Comparison of ENCODE assay signal across 18 cellular contexts in the genomic region with DNA sequence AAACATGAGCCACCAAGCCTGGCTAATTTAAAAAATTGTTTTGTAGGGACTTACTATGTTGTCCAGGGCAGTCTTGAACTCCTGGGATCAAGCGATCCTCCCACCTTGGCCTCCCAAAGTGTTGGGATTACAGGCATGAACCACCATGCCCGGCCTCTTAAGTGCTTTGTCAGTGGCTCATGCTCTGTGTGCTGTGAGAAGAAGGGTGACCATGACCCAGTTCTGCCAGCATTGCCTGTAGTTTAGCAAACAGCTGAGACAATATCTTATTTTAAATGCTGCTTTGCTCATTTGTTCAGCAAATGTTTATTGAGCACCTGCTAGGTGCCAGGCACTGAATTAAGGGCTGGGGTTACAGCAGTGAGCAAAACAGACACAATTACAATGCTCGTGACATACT. TPM values are rescaled to one million over a fixed set of nuclear protein-coding genes. Genes with fewer than 3 reads are reported as not detected.
DNase-seq lines count a peak whose midpoint lies in the region; ATAC-seq and TF ChIP-seq lines count a peak whose summit lies in the region.
"Had no signal": no experiment of that assay in that cellular context is flagged by ENCODE, and none has a peak within 500 bp of the region (broad histone marks: within the 10 kb centered on the region; RNA-seq: fewer than 3 reads in every experiment).

No MANE protein-coding gene starts in this region.

- H3K9me3 ChIP-seq in HEK293 (ENCODE audit: control insufficient read depth, insufficient read depth, low read depth, low read length) (no peaks in the 10 kb centered on the region), T-helper 17 cell (ENCODE audit: control insufficient read depth, low read length, poor library complexity, severe bottlenecking) (no peaks in the 10 kb centered on the region), spleen (no peaks in the 10 kb centered on the region)

- TF ChIP-seq CTCF in HEK293 (tag by site-specific recombination; IDR thresholded peaks at IDR 0.05) (no peak), spleen (IDR thresholded peaks at IDR 0.05 in 8 of 11, conservative IDR thresholded peaks at IDR 0.05 in 3 of 11) (no peak)

- peaks cover 19% of the 10 kb centered on the region for H3K36me3 Mint-ChIP-seq in T-helper 17 cell (ENCODE audit: low read depth)

- no peaks in the 10 kb centered on the region for H3K27me3 Mint-ChIP-seq in T-helper 17 cell
- H3K27me3 Mint-ChIP-seq: CD4-positive, alpha-beta memory T cell had no signal

- H3K4me3 ChIP-seq in HEK293 (ENCODE audit: low read depth, low read length) (no peak overlapping the region), spleen (no peak overlapping the region)
- H3K4me3 ChIP-seq: GM23338 had no signal

- CTCF ChIA-PET in HEK293 (lab: Yijun Ruan, JAX): no interaction called here

- intact Hi-C loops in spleen (cut with DNase I; ENCODE audit: low total_unique reads): no loop called here

- no peak overlapping the region for H3K4me3 Mint-ChIP-seq in T-helper 17 cell
- H3K4me3 Mint-ChIP-seq: CD4-positive, alpha-beta memory T cell; GM23338; H9; HFFc6 had no signal

- H3K36me3 ChIP-seq in HEK293 (ENCODE audit: control insufficient read depth in 2 of 2, insufficient read depth in 1 of 2, low read length in 2 of 2): peaks cover 15 to 94% of the 10 kb centered on the region in 2 experiments; a peak in 2 of 3 replicates
- H3K36me3 ChIP-seq in spleen: peaks cover 0 to 99% (median 29%) of the 10 kb centered on the region in 6 donors

- TF ChIP-seq POLR2A in spleen (IDR thresholded peaks at IDR 0.05): no peak

- peak overlapping the region; percentile 59 for H3K27ac Mint-ChIP-seq in T-helper 17 cell
- H3K27ac Mint-ChIP-seq: GM23338, H9, HFFc6 had no signal

- WGBS in spleen, 5 donors: 88 to 100% (median 96%) methylated on average over 2 to 3 of the region's 3 CpGs

- H3K4me1 ChIP-seq in HEK293 (ENCODE audit: control insufficient read depth, insufficient read depth, low read length) (no peaks in the 10 kb centered on the region), spleen (peaks cover 0 to 10% (median 1%) of the 10 kb centered on the region in 6 donors)

- DNase-seq in T-helper 17 cell: no peak
- DNase-seq in mesenteric fat pad (ENCODE audit: low spot score): peak; percentile 14
- DNase-seq in spleen: peak; percentile 13
- no peak for DNase-seq in activated naive CD4-positive, alpha-beta T cell (lab: John Stamatoyannopoulos, UW)
- DNase-seq in SHP77 treated with DMSO at 0.1 percent for 48 hours (lab: John Stamatoyannopoulos, UW): no peak
- DNase-seq: C1 segment of cervical spinal cord; Calu3; CD4-positive, alpha-beta memory T cell; COR-L47; DMS153; DND-41; H9; HFFc6 had no signal

- H3K27ac ChIP-seq in HEK293 (ENCODE audit: extremely low read depth, low read depth, low read length): no peak overlapping the region
- H3K27ac ChIP-seq in spleen: no peak overlapping the region

- POLR2A ChIA-PET in HEK293 (lab: Yijun Ruan, JAX): interaction anchor here (1.6 kb wide), 1 partner anchor 14 kb away, joined by 3 read pairs; a partner anchor contains a TSS

- peaks cover 21% of the 10 kb centered on the region for H3K4me1 Mint-ChIP-seq in T-helper 17 cell
- H3K4me1 Mint-ChIP-seq: GM23338 had no signal

- H3K27me3 ChIP-seq in spleen (replicated peaks in 1 of 7): no peaks in the 10 kb centered on the region

- ATAC-seq in T-helper 17 cell (no peak), GM19351 (IDR thresholded peaks at IDR 0.05; ENCODE audit: unreplicated experiment) (no peak), GM18909 (IDR thresholded peaks at IDR 0.05; ENCODE audit: poor library complexity, unreplicated experiment) (no peak)
- ATAC-seq: GM23338, HCT116 had no signal

TF ChIP-seq in HEK293, 187 proteins besides CTCF, POLR2A, EP300 and RAD21:
- TF ChIP-seq, protein P1, sequence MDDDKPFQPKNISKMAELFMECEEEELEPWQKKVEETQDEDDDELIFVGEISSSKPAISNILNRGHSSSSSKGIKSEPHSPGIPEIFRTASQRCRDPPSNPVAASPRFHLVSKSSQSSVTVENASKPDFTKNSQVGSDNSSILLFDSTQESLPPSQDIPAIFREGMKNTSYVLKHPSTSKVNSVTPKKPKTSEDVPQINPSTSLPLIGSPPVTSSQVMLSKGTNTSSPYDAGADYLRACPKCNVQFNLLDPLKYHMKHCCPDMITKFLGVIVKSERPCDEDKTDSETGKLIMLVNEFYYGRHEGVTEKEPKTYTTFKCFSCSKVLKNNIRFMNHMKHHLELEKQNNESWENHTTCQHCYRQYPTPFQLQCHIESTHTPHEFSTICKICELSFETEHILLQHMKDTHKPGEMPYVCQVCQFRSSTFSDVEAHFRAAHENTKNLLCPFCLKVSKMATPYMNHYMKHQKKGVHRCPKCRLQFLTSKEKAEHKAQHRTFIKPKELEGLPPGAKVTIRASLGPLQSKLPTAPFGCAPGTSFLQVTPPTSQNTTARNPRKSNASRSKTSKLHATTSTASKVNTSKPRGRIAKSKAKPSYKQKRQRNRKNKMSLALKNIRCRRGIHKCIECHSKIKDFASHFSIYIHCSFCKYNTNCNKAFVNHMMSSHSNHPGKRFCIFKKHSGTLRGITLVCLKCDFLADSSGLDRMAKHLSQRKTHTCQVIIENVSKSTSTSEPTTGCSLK (tag by site-specific recombination; IDR thresholded peaks at IDR 0.05): no peak
- TF ChIP-seq ZNF664 (tag by site-specific recombination; IDR thresholded peaks at IDR 0.05) (0 out of 2 replicates have a peak, but pooled peaks have one; percentile 27), BCL11A (tag by site-specific recombination; IDR thresholded peaks at IDR 0.05; ENCODE audit: low read depth) (no peak), ZNF654 (tag by site-specific recombination; IDR thresholded peaks at IDR 0.05; ENCODE audit: low read depth) (no peak), ZBTB17 (tag by site-specific recombination; IDR thresholded peaks at IDR 0.05) (no peak), ZNF558 (tag by site-specific recombination; IDR thresholded peaks at IDR 0.05) (no peak)
- TF ChIP-seq, protein P2, sequence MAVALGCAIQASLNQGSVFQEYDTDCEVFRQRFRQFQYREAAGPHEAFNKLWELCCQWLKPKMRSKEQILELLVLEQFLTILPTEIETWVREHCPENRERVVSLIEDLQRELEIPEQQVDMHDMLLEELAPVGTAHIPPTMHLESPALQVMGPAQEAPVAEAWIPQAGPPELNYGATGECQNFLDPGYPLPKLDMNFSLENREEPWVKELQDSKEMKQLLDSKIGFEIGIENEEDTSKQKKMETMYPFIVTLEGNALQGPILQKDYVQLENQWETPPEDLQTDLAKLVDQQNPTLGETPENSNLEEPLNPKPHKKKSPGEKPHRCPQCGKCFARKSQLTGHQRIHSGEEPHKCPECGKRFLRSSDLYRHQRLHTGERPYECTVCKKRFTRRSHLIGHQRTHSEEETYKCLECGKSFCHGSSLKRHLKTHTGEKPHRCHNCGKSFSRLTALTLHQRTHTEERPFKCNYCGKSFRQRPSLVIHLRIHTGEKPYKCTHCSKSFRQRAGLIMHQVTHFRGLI (tag by site-specific recombination; IDR thresholded peaks at IDR 0.05): no peak
- TF ChIP-seq, protein P3, sequence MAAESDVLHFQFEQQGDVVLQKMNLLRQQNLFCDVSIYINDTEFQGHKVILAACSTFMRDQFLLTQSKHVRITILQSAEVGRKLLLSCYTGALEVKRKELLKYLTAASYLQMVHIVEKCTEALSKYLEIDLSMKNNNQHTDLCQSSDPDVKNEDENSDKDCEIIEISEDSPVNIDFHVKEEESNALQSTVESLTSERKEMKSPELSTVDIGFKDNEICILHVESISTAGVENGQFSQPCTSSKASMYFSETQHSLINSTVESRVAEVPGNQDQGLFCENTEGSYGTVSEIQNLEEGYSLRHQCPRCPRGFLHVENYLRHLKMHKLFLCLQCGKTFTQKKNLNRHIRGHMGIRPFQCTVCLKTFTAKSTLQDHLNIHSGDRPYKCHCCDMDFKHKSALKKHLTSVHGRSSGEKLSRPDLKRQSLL (tag by site-specific recombination; IDR thresholded peaks at IDR 0.05): no peak

RNA-seq across cellular contexts. Expression of a gene that starts 9.0 kb away (rescaled TPM):
- total RNA-seq in T-helper 17 cell (10 to 100 TPM; 12.7 to 17.9 TPM), mesenteric fat pad (13.3 TPM), spleen (10 to 100 TPM; 16.9 to 25.2 (median 20.4) TPM)
- polyA plus RNA-seq in spleen: 10 to 100 TPM; 10.6 to 15.6 (median 11.9) TPM

RNA-seq across cellular contexts. Expression of a gene that starts 14.7 kb away (rescaled TPM):
- total RNA-seq in T-helper 17 cell (100 to 1,000 TPM in 1 of 2 donors, 10 to 100 TPM in 1; 92.5 to 109 TPM), mesenteric fat pad (202 TPM), spleen (100 to 1,000 TPM; 104 to 235 (median 123) TPM)
- 100 to 1,000 TPM; 155 to 370 (median 238) TPM for polyA plus RNA-seq in spleen

RNA-seq across cellular contexts. Expression of a gene that starts 41.2 kb away (rescaled TPM):
- not detected for total RNA-seq in T-helper 17 cell
- total RNA-seq in mesenteric fat pad: 24.6 TPM
- 10 to 100 TPM in 6 of 7 donors, 1 to 10 TPM in 1; 9.6 to 35.3 (median 19.9) TPM for total RNA-seq in spleen
- 1 to 10 TPM; 1.9 to 7.7 (median 6.6) TPM for polyA plus RNA-seq in spleen
- total RNA-seq: Calu3; CD4-positive, alpha-beta memory T cell had no signal
- polyA plus RNA-seq: CD4-positive, alpha-beta memory T cell had no signal

Comparison
In these comparisons a context has a peak if more than half of its experiments do, and no peak if none do; other contexts are left out.
1. DNase-seq: peak in mesenteric fat pad (single experiment) and spleen (single experiment); none in T-helper 17 cell (0 of 3), activated naive CD4-positive, alpha-beta T cell (0 of 4) and SHP77 treated with DMSO at 0.1 percent for 48 hours (single experiment).
2. RNA of a gene that starts 41.2 kb away (total RNA-seq): 24.6 TPM in mesenteric fat pad (single experiment) and 9.6 to 35.3 TPM in spleen; not detected in T-helper 17 cell; every median in the first group is over 4 times any median in the second.